ENCODE assay signal across 17 cellular contexts in genomic region chr13:113365551-113365971, GRCh38. TPM values are rescaled to one million over a fixed set of nuclear protein-coding genes. Genes with fewer than 3 reads are reported as not detected.
DNase-seq lines count a peak whose midpoint lies in the region; ATAC-seq and TF ChIP-seq lines count a peak whose summit lies in the region.
"Had no signal": no experiment of that assay in that cellular context is flagged by ENCODE, and none has a peak within 500 bp of the region (broad histone marks: within the 10 kb centered on the region; RNA-seq: fewer than 3 reads in every experiment).

No MANE protein-coding gene starts in this region.

- whole genome bisulfite sequencing in sigmoid colon, 2 donors: 87 to 95% methylated on average over 23 of the region's 23 CpGs

- intact Hi-C loops in vagina (cut with DNase I) (loop anchor here (5.0 to 10.0 kb wide), 2 partner anchors 68 to 211 kb away; partner anchors contain the start of genes LAMP1 and PROZ), sigmoid colon (cut with DNase I) (loop anchor here (2.0 kb wide), 3 partner anchors 69 to 213 kb away; partner anchors contain the start of genes CUL4A, LAMP1 and PCID2)

- H3K27me3 ChIP-seq in vagina (no peaks in the 10 kb centered on the region), sigmoid colon (no peaks in the 10 kb centered on the region)

- TF ChIP-seq CTCF in vagina (IDR thresholded peaks at IDR 0.05) (no peak), sigmoid colon (IDR thresholded peaks at IDR 0.05) (no peak)

- H3K27me3 Mint-ChIP-seq in stimulated activated naive CD8-positive, alpha-beta T cell treated with anti-CD3 and anti-CD28 coated beads, Interleukin-15, Interleukin-2, amounts not matched to agents 100 ng/mL and 50 ng/mL, for 24 hours: peaks cover 19% of the 10 kb centered on the region
- peaks cover 20% of the 10 kb centered on the region for H3K27me3 Mint-ChIP-seq in activated naive CD8-positive, alpha-beta T cell treated with anti-CD3 and anti-CD28 coated beads, Interleukin-2, amount 50 U/mL, for 24 hours
- peaks cover 11 to 15% of the 10 kb centered on the region in 2 donors for H3K27me3 Mint-ChIP-seq in natural killer cell treated with Interleukin-12 subunit alpha and Interleukin-12 subunit beta and Interleukin-15 and Interleukin-18, amount 100 ng/mL, for 72 hours

- no peaks in the 10 kb centered on the region for H3K36me3 ChIP-seq in vagina
- H3K36me3 ChIP-seq in sigmoid colon: no peaks in the 10 kb centered on the region

- peak overlapping the region; percentile 30 for H3K4me3 Mint-ChIP-seq in stimulated activated naive CD8-positive, alpha-beta T cell treated with anti-CD3 and anti-CD28 coated beads, Interleukin-15, Interleukin-2, amounts not matched to agents 100 ng/mL and 50 ng/mL, for 24 hours
- H3K4me3 Mint-ChIP-seq in activated naive CD8-positive, alpha-beta T cell treated with anti-CD3 and anti-CD28 coated beads, Interleukin-2, amount 50 U/mL, for 24 hours: peak overlapping the region; percentile 38
- H3K4me3 Mint-ChIP-seq in natural killer cell treated with Interleukin-12 subunit alpha and Interleukin-12 subunit beta and Interleukin-15 and Interleukin-18, amount 100 ng/mL, for 72 hours: peak overlapping the region; percentile 38

- no peak for TF ChIP-seq EP300 in sigmoid colon (IDR thresholded peaks at IDR 0.05)

- H3K4me1 Mint-ChIP-seq in stimulated activated naive CD8-positive, alpha-beta T cell treated with anti-CD3 and anti-CD28 coated beads, Interleukin-15, Interleukin-2, amounts not matched to agents 100 ng/mL and 50 ng/mL, for 24 hours (ENCODE audit: low read depth): peaks cover 7% of the 10 kb centered on the region
- peaks cover 7% of the 10 kb centered on the region for H3K4me1 Mint-ChIP-seq in activated naive CD8-positive, alpha-beta T cell treated with anti-CD3 and anti-CD28 coated beads, Interleukin-2, amount 50 U/mL, for 24 hours
- H3K4me1 Mint-ChIP-seq in natural killer cell treated with Interleukin-12 subunit alpha and Interleukin-12 subunit beta and Interleukin-15 and Interleukin-18, amount 100 ng/mL, for 72 hours (ENCODE audit: low read depth in 2 of 2): peaks cover 0 to 5% of the 10 kb centered on the region in 2 donors

- H3K4me3 ChIP-seq in vagina (no peak overlapping the region), sigmoid colon (no peak overlapping the region)

- H3K9me3 Mint-ChIP-seq in stimulated activated naive CD8-positive, alpha-beta T cell treated with anti-CD3 and anti-CD28 coated beads, Interleukin-15, Interleukin-2, amounts not matched to agents 100 ng/mL and 50 ng/mL, for 24 hours: no peaks in the 10 kb centered on the region
- H3K9me3 Mint-ChIP-seq in activated naive CD8-positive, alpha-beta T cell treated with anti-CD3 and anti-CD28 coated beads, Interleukin-2, amount 50 U/mL, for 24 hours: no peaks in the 10 kb centered on the region
- H3K9me3 Mint-ChIP-seq in natural killer cell treated with Interleukin-12 subunit alpha and Interleukin-12 subunit beta and Interleukin-15 and Interleukin-18, amount 100 ng/mL, for 72 hours: no peaks in the 10 kb centered on the region
- H3K9me3 Mint-ChIP-seq: activated T-helper 2 cell treated with anti-CD3 and anti-CD28 coated beads, Interferon-gamma antibody, Interleukin-2, Interleukin-4, amounts not matched to agents 10 μg/mL and 5 μg/mL and 100 μg/mL, durations not matched to agents 14 hours and 24 hours and 36 hours had no signal

- H3K27ac ChIP-seq in vagina (peak overlapping the region; percentile 89), sigmoid colon (peak overlapping the region in 2 of 4 donors; percentile 78 to 81)
- H3K27ac ChIP-seq: KMS-11, parathyroid adenoma had no signal

- H3K9me3 ChIP-seq in vagina (no peaks in the 10 kb centered on the region), sigmoid colon (no peaks in the 10 kb centered on the region)

- TF ChIP-seq POLR2A in vagina (IDR thresholded peaks at IDR 0.05) (no peak), sigmoid colon (IDR thresholded peaks at IDR 0.05) (no peak)

- no peak for DNase-seq in stimulated activated naive CD8-positive, alpha-beta T cell treated with anti-CD3 and anti-CD28 coated beads, Interleukin-15, Interleukin-2, amounts not matched to agents 100 U/mL and 50 U/mL, for 24 hours
- DNase-seq in activated naive CD8-positive, alpha-beta T cell treated with anti-CD3 and anti-CD28 coated beads, Interleukin-2, amount 50 U/mL, for 24 hours: no peak
- DNase-seq in natural killer cell treated with Interleukin-12 subunit alpha and Interleukin-12 subunit beta and Interleukin-15 and Interleukin-18, amount 100 ng/mL, for 72 hours (ENCODE audit: low spot score): no peak
- DNase-seq in vagina (ENCODE audit: extremely low spot score in 2 of 2) (no peak), sigmoid colon (no peak), GM03348 (ENCODE audit: low spot score) (no peak)
- DNase-seq: head of caudate nucleus; NCI-H1105; NCI-H748 treated with DMSO at 0.1 percent for 48 hours; stimulated activated CD4-positive, alpha-beta T cell treated with anti-CD3 and anti-CD28 coated beads, Interleukin-12 subunit alpha, Interleukin-12 subunit beta, amount 100 ng/mL, for 4 hours had no signal

- H3K4me1 ChIP-seq in vagina (peaks cover 29% of the 10 kb centered on the region), sigmoid colon (peaks cover 3 to 24% (median 18%) of the 10 kb centered on the region in 4 donors)
- H3K4me1 ChIP-seq: parathyroid adenoma had no signal

- H3K36me3 Mint-ChIP-seq in stimulated activated naive CD8-positive, alpha-beta T cell treated with anti-CD3 and anti-CD28 coated beads, Interleukin-15, Interleukin-2, amounts not matched to agents 100 ng/mL and 50 ng/mL, for 24 hours (ENCODE audit: low read depth): no peaks in the 10 kb centered on the region
- H3K36me3 Mint-ChIP-seq in activated naive CD8-positive, alpha-beta T cell treated with anti-CD3 and anti-CD28 coated beads, Interleukin-2, amount 50 U/mL, for 24 hours (ENCODE audit: low read depth): no peaks in the 10 kb centered on the region
- no peaks in the 10 kb centered on the region for H3K36me3 Mint-ChIP-seq in natural killer cell treated with Interleukin-12 subunit alpha and Interleukin-12 subunit beta and Interleukin-15 and Interleukin-18, amount 100 ng/mL, for 72 hours

- ATAC-seq in stimulated activated naive CD8-positive, alpha-beta T cell treated with anti-CD3 and anti-CD28 coated beads, Interleukin-15, Interleukin-2, amounts not matched to agents 100 U/mL and 50 U/mL, for 24 hours: no peak
- no peak for ATAC-seq in activated naive CD8-positive, alpha-beta T cell treated with anti-CD3 and anti-CD28 coated beads, Interleukin-2, amount 50 U/mL, for 24 hours
- no peak for ATAC-seq in natural killer cell treated with Interleukin-12 subunit alpha and Interleukin-12 subunit beta and Interleukin-15 and Interleukin-18, amount 100 ng/mL, for 72 hours
- ATAC-seq in HG03135 (IDR thresholded peaks at IDR 0.05; ENCODE audit: unreplicated experiment): no peak
- ATAC-seq: activated CD4-positive, CD25-positive, alpha-beta regulatory T cell treated with anti-CD3 and anti-CD28 coated beads, Interleukin-2, amount 50 U/mL, for 24 hours; esophagus mucosa had no signal

- no peak overlapping the region for H3K27ac Mint-ChIP-seq in stimulated activated naive CD8-positive, alpha-beta T cell treated with anti-CD3 and anti-CD28 coated beads, Interleukin-15, Interleukin-2, amounts not matched to agents 100 ng/mL and 50 ng/mL, for 24 hours
- H3K27ac Mint-ChIP-seq in activated naive CD8-positive, alpha-beta T cell treated with anti-CD3 and anti-CD28 coated beads, Interleukin-2, amount 50 U/mL, for 24 hours: no peak overlapping the region
- H3K27ac Mint-ChIP-seq in natural killer cell treated with Interleukin-12 subunit alpha and Interleukin-12 subunit beta and Interleukin-15 and Interleukin-18, amount 100 ng/mL, for 72 hours: no peak overlapping the region
- H3K27ac Mint-ChIP-seq: activated T-helper 2 cell treated with anti-CD3 and anti-CD28 coated beads, Interferon-gamma antibody, Interleukin-2, Interleukin-4, amounts not matched to agents 10 μg/mL and 5 μg/mL and 100 μg/mL, durations not matched to agents 14 hours and 24 hours and 36 hours had no signal

RNA-seq across cellular contexts. Expression of gene GRTP1, which starts 1.6 kb away (rescaled TPM):
- not detected for total RNA-seq in natural killer cell treated with Interleukin-12 subunit alpha and Interleukin-12 subunit beta and Interleukin-15 and Interleukin-18, amount 100 ng/mL, for 72 hours
- total RNA-seq in vagina: 15.0 TPM
- total RNA-seq in sigmoid colon: 1 to 10 TPM; 6.7 to 9.9 (median 8.3) TPM
- 10 to 100 TPM; 29.3 to 52.5 (median 39.6) TPM for polyA plus RNA-seq in sigmoid colon
- total RNA-seq: activated T-helper 2 cell treated with anti-CD3 and anti-CD28 coated beads, Interferon-gamma antibody, Interleukin-2, Interleukin-4, amounts not matched to agents 10 μg/mL and 5 μg/mL and 100 μg/mL, durations not matched to agents 14 hours and 24 hours and 36 hours had no signal

Comparison
In these comparisons a context has a peak if more than half of its experiments do, and no peak if none do; other contexts are left out.
1. RNA of gene GRTP1, which starts 1.6 kb away (total RNA-seq): 15.0 TPM in vagina (single experiment) and 6.7 to 9.9 TPM in sigmoid colon; not detected in natural killer cell treated with Interleukin-12 subunit alpha and Interleukin-12 subunit beta and Interleukin-15 and Interleukin-18, amount 100 ng/mL, for 72 hours; every median in the first group is over 4 times any median in the second.
2. Peak in every context shown above with its lines, with median percentiles within 50 percentile points of each other: H3K4me3 Mint-ChIP-seq.